In genomic region chr5:140345919-140346347, GRCh38 we compare ENCODE assay signal across 8 cellular contexts.
DNase-seq lines count a peak whose midpoint lies in the region; ATAC-seq and TF ChIP-seq lines count a peak whose summit lies in the region.

No MANE protein-coding gene starts in this region.

- no peak overlapping the region for H3K27ac ChIP-seq in iPS DF 6.9 (ENCODE audit: low read length)
- H3K27ac ChIP-seq in rectal smooth muscle tissue (ENCODE audit: low read depth, low read length), result peak overlapping the region; percentile 76

- in situ Hi-C loops in astrocyte of the spinal cord (cut with HindIII; ENCODE audit: low sequenced_read_pairs), result no loop called here

- H3K9ac ChIP-seq in rectal smooth muscle tissue (ENCODE audit: low read length), result peak overlapping the region; percentile 34

- H3K9me3 ChIP-seq in iPS DF 6.9 (ENCODE audit: control insufficient read depth, insufficient read depth, low read length), result no peaks in the 10 kb centered on the region

- H3K4me1 ChIP-seq in iPS DF 6.9 (ENCODE audit: control insufficient read depth, insufficient read depth, low read length) (no peaks in the 10 kb centered on the region), rectal smooth muscle tissue (ENCODE audit: control insufficient read depth, insufficient read depth, low read length) (peaks cover 27% of the 10 kb centered on the region)

- ATAC-seq in GM21737 (IDR thresholded peaks at IDR 0.05; ENCODE audit: unreplicated experiment) (peak; percentile 18), GM21717 (IDR thresholded peaks at IDR 0.05; ENCODE audit: unreplicated experiment) (no peak)

- H3K36me3 ChIP-seq in GM06990 (ENCODE audit: control insufficient read depth, insufficient read depth, low read length), result no peaks in the 10 kb centered on the region
- H3K36me3 ChIP-seq in iPS DF 6.9 (ENCODE audit: control insufficient read depth, insufficient read depth, low read length), result no peaks in the 10 kb centered on the region
- no peaks in the 10 kb centered on the region for H3K36me3 ChIP-seq in rectal smooth muscle tissue (ENCODE audit: control insufficient read depth, insufficient read depth, low read length)

- peak overlapping the region; percentile 67 for H3K4me3 ChIP-seq in GM06990 (replicated peaks; ENCODE audit: low read depth, low read length)
- H3K4me3 ChIP-seq in astrocyte of the spinal cord (ENCODE audit: low read depth, low read length), result peak overlapping the region; percentile 66
- H3K4me3 ChIP-seq in iPS DF 6.9 (ENCODE audit: low read length), result peak overlapping the region; percentile 56; the same call in 1 of the 2 replicates
- H3K4me3 ChIP-seq in rectal smooth muscle tissue (ENCODE audit: low read length), result peak overlapping the region; percentile 61

- H3K27me3 ChIP-seq in GM06990 (replicated peaks; ENCODE audit: control insufficient read depth, insufficient read depth, low read length), result no peaks in the 10 kb centered on the region
- no peaks in the 10 kb centered on the region; the same call in 1 of the 2 replicates for H3K27me3 ChIP-seq in iPS DF 6.9 (ENCODE audit: control insufficient read depth, insufficient read depth, low read length)
- H3K27me3 ChIP-seq in rectal smooth muscle tissue (ENCODE audit: control insufficient read depth, insufficient read depth, low read length), result no peaks in the 10 kb centered on the region

- no CpG with 5 or more reads among the region's 35 CpGs for WGBS in iPS DF 6.9 (ENCODE audit: insufficient coverage, insufficient read length)

- TF ChIP-seq CTCF in GM06990 (IDR thresholded peaks at IDR 0.05; ENCODE audit: insufficient read depth, low read length, poor library complexity, severe bottlenecking) (peak; percentile 36), astrocyte of the spinal cord (IDR thresholded peaks at IDR 0.05; ENCODE audit: low read depth, low read length) (peak; percentile 62)

- DNase-seq in GM06990 (ENCODE audit: extremely low read depth, insufficient read length) (peak; percentile 61), MV-4-11 (lab: John Stamatoyannopoulos, UW) (peak; percentile 21), astrocyte of the spinal cord (ENCODE audit: low read depth, low spot score) (peak; percentile 67), iPS DF 6.9 (ENCODE audit: low read depth, low spot score) (peak; percentile 20), NCI-H2081 treated with DMSO at 0.1 percent for 48 hours (lab: John Stamatoyannopoulos, UW) (no peak)
